ENCODE assay signal across 20 cellular contexts in the genomic region with DNA sequence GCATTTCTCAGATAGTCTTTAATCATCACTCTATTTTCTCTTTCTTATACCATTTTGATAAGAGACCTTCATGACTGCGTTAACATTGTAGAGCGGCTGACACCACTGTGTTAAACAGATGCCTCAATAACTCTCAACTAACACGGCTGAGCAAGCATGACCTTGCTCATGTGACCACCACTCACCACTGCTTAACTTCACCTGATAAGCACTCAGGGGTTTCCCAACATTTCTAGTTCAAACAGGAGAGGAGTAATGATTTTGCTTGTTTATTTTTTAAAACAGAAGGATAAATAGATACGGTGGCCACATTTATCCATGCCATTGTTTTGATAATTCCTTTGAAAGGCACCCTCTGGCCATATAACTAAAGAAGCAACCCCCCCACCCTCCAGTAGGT. TPM values are rescaled to one million over a fixed set of nuclear protein-coding genes. Genes with fewer than 3 reads are reported as not detected.
"Had no signal": no experiment of that assay in that cellular context is flagged by ENCODE, and none has a peak within 500 bp of the region (broad histone marks: within the 10 kb centered on the region; RNA-seq: fewer than 3 reads in every experiment).

No MANE protein-coding gene starts in this region.

- H3K27me3 Mint-ChIP-seq: activated CD4-positive, alpha-beta memory T cell treated with anti-CD3 and anti-CD28 coated beads, Interleukin-2, amount 10 ng/mL, durations not matched to agents 7 days and 5 days; naive thymus-derived CD8-positive, alpha-beta T cell; stimulated activated memory B cell treated with anti-CD40 and anti-IgM and Interleukin-4, amounts not matched to agents 10 μg/mL and 1 μg/mL and 100 μg/mL, for 72 hours had no signal

- H3K4me3 Mint-ChIP-seq: activated CD4-positive, alpha-beta memory T cell treated with anti-CD3 and anti-CD28 coated beads, Interleukin-2, amount 10 ng/mL, durations not matched to agents 7 days and 5 days; activated naive CD8-positive, alpha-beta T cell; activated T-cell treated with anti-CD3 and anti-CD28 coated beads, Interleukin-2, amount 50 U/mL, for 4 hours; naive thymus-derived CD8-positive, alpha-beta T cell; stimulated activated memory B cell treated with anti-CD40 and anti-IgM and Interleukin-4, amounts not matched to agents 10 μg/mL and 1 μg/mL and 100 μg/mL, for 72 hours; T-helper 1 cell treated with Interleukin-12 subunit alpha and Interleukin-12 subunit beta and Interleukin-4 antibody, amounts not matched to agents 30 μg/mL and 1 μg/mL, for 36 hours had no signal

- H3K4me1 Mint-ChIP-seq: stimulated activated memory B cell treated with anti-CD40 and anti-IgM and Interleukin-4, amounts not matched to agents 10 μg/mL and 1 μg/mL and 100 μg/mL, for 72 hours had no signal

- H3K27ac Mint-ChIP-seq: activated CD4-positive, alpha-beta memory T cell treated with anti-CD3 and anti-CD28 coated beads, Interleukin-2, amount 10 ng/mL, durations not matched to agents 7 days and 5 days; activated naive CD8-positive, alpha-beta T cell; stimulated activated memory B cell treated with anti-CD40 and anti-IgM and Interleukin-4, amounts not matched to agents 10 μg/mL and 1 μg/mL and 100 μg/mL, for 72 hours; T-helper 1 cell treated with Interleukin-12 subunit alpha and Interleukin-12 subunit beta and Interleukin-4 antibody, amounts not matched to agents 30 μg/mL and 1 μg/mL, for 36 hours had no signal

- H3K9me3 Mint-ChIP-seq: activated CD4-positive, alpha-beta memory T cell treated with anti-CD3 and anti-CD28 coated beads, Interleukin-2, amount 10 ng/mL, durations not matched to agents 7 days and 5 days; activated T-cell treated with anti-CD3 and anti-CD28 coated beads, Interleukin-2, amount 50 U/mL, for 4 hours; naive thymus-derived CD8-positive, alpha-beta T cell; stimulated activated memory B cell treated with anti-CD40 and anti-IgM and Interleukin-4, amounts not matched to agents 10 μg/mL and 1 μg/mL and 100 μg/mL, for 72 hours; T-helper 1 cell treated with Interleukin-12 subunit alpha and Interleukin-12 subunit beta and Interleukin-4 antibody, amounts not matched to agents 30 μg/mL and 1 μg/mL, for 36 hours had no signal

- H3K9me3 ChIP-seq: body of pancreas, colonic mucosa, heart left ventricle, mucosa of descending colon, neutrophil, tibial artery had no signal

- DNase-seq: activated CD4-positive, alpha-beta memory T cell treated with anti-CD3 and anti-CD28 coated beads, Interleukin-2, amount 10 ng/mL, durations not matched to agents 7 days and 5 days; activated CD4-positive, alpha-beta T cell treated with anti-CD3 and anti-CD28 coated beads for 4 hours; activated gamma-delta T cell treated with Interleukin-2 at 50 U/mL for 16 hours; activated T-cell treated with anti-CD3 and anti-CD28 coated beads, Interleukin-2, amount 50 U/mL, for 4 hours; amygdala; central memory CD4-positive, alpha-beta T cell; colonic mucosa; foreskin melanocyte; heart left ventricle; left colon; mucosa of descending colon; naive thymus-derived CD8-positive, alpha-beta T cell; posterior cingulate gyrus; stimulated activated CD4-positive, alpha-beta T cell treated with anti-CD3 and anti-CD28 coated beads, Interleukin-2, amount 100 ng/mL, for 48 hours; tibial artery had no signal

- H3K36me3 ChIP-seq: colonic mucosa, neutrophil had no signal

- H3K27me3 ChIP-seq: body of pancreas, colonic mucosa, heart left ventricle, neutrophil, tibial artery had no signal

- H3K4me3 ChIP-seq: body of pancreas, colonic mucosa, heart left ventricle, mucosa of descending colon, tibial artery had no signal

- ATAC-seq: activated T-cell treated with anti-CD3 and anti-CD28 coated beads, Interleukin-2, amount 50 U/mL, for 4 hours; body of pancreas; heart left ventricle; left colon; mucosa of descending colon; naive thymus-derived CD8-positive, alpha-beta T cell; stimulated activated memory B cell treated with anti-CD40 and anti-IgM and Interleukin-4, amounts not matched to agents 10 μg/mL and 1 μg/mL and 100 μg/mL, for 72 hours had no signal

- H3K4me1 ChIP-seq: colonic mucosa, heart left ventricle, tibial artery had no signal

- H3K27ac ChIP-seq: body of pancreas, colonic mucosa, heart left ventricle, neutrophil, tibial artery had no signal

- H3K36me3 Mint-ChIP-seq: stimulated activated memory B cell treated with anti-CD40 and anti-IgM and Interleukin-4, amounts not matched to agents 10 μg/mL and 1 μg/mL and 100 μg/mL, for 72 hours had no signal

RNA-seq across cellular contexts. Expression of gene TMEM45A, which starts 37.7 kb away (rescaled TPM):
- polyA plus RNA-seq: naive thymus-derived CD8-positive, alpha-beta T cell had no signal
